In genomic region chr15:99628374-99629001, GRCh38 we compare ENCODE assay signal across 25 cellular contexts.
DNase-seq lines count a peak whose midpoint lies in the region; ATAC-seq, FAIRE-seq and TF ChIP-seq lines count a peak whose summit lies in the region.
"Had no signal": no experiment of that assay in that cellular context is flagged by ENCODE, and none has a peak within 500 bp of the region (broad histone marks: within the 10 kb centered on the region; RNA-seq: fewer than 3 reads in every experiment).

No MANE protein-coding gene starts in this region.

- peaks cover 45% of the 10 kb centered on the region for H3K4me1 Mint-ChIP-seq in GM23338
- peaks cover 58% of the 10 kb centered on the region for H3K4me1 Mint-ChIP-seq in WTC11
- peaks cover 49% of the 10 kb centered on the region for H3K4me1 Mint-ChIP-seq in progenitor cell of endocrine pancreas (ENCODE audit: low read depth)

- intact Hi-C loops in kidney (cut with DNase I): no loop called here

- ATAC-seq in GM23338: no peak
- ATAC-seq in WTC11: no peak
- no peak for ATAC-seq in GM18873 (IDR thresholded peaks at IDR 0.05; ENCODE audit: low FRiP score, unreplicated experiment)
- ATAC-seq: activated naive CD4-positive, alpha-beta T cell treated with anti-CD3 and anti-CD28 coated beads, Interleukin-2, amount 50 U/mL, for 72 hours; CD8-positive, alpha-beta T cell; naive thymus-derived CD8-positive, alpha-beta T cell; stimulated activated effector memory CD8-positive, alpha-beta T cell treated with anti-CD3 and anti-CD28 coated beads, Interleukin-12 subunit alpha, Interleukin-12 subunit beta, amount 100 ng/mL, for 72 hours had no signal

- H3K27me3 Mint-ChIP-seq in GM23338 (ENCODE audit: insufficient read depth, low read depth, poor library complexity) (peaks cover 4% of the 10 kb centered on the region), WTC11 (ENCODE audit: low read depth) (no peaks in the 10 kb centered on the region), progenitor cell of endocrine pancreas (no peaks in the 10 kb centered on the region)
- H3K27me3 Mint-ChIP-seq: activated CD4-positive, alpha-beta T cell treated with anti-CD3 and anti-CD28 coated beads, Interleukin-2, amount 10 ng/mL, durations not matched to agents 24 days and 14 days; central memory CD8-positive, alpha-beta T cell; naive thymus-derived CD8-positive, alpha-beta T cell had no signal

- CTCF ChIA-PET in WTC11 (lab: Charles Lee): no interaction called here

- H3K9me2 ChIP-seq in GM23338 (ENCODE audit: insufficient read depth): no peaks in the 10 kb centered on the region

- H3K4me3 ChIP-seq in GM23338 (no peak overlapping the region), kidney (ENCODE audit: low read length in 2 of 2) (no peak overlapping the region)
- H3K4me3 ChIP-seq: ascending aorta, skin epidermis, uterus had no signal

- H3K27ac ChIP-seq in GM23338 (ENCODE audit: low read depth) (peak overlapping the region; percentile 70; the same call in 1 of the 2 replicates), kidney (ENCODE audit: low read depth in 2 of 2, low read length in 2 of 2) (no peak overlapping the region)
- H3K27ac ChIP-seq: skin epidermis had no signal

- H3K4me2 ChIP-seq in GM23338: peak overlapping the region; percentile 23

- H3K4me3 Mint-ChIP-seq in GM23338 (no peak overlapping the region), WTC11 (0 out of 2 replicates have a peak overlapping the region, but pooled peaks have one; percentile 35), progenitor cell of endocrine pancreas (ENCODE audit: low read depth) (peak overlapping the region; percentile 35)
- H3K4me3 Mint-ChIP-seq: activated CD4-positive, alpha-beta T cell treated with anti-CD3 and anti-CD28 coated beads, Interleukin-2, amount 10 ng/mL, durations not matched to agents 24 days and 14 days; activated T-helper 1 cell treated with anti-CD3 and anti-CD28 coated beads, Interleukin-12 subunit alpha, Interleukin-12 subunit beta, Interleukin-2, Interleukin-4 antibody, amounts not matched to agents 30 ng/mL and 10 ng/mL and 1 ng/mL, durations not matched to agents 14 hours and 24 hours and 36 hours; CD8-positive, alpha-beta T cell; central memory CD8-positive, alpha-beta T cell; naive thymus-derived CD8-positive, alpha-beta T cell; stimulated activated effector memory CD8-positive, alpha-beta T cell treated with anti-CD3 and anti-CD28 coated beads, Interleukin-12 subunit alpha, Interleukin-12 subunit beta, amount 100 ng/mL, for 72 hours had no signal

- H3K27ac Mint-ChIP-seq in GM23338 (peak overlapping the region; percentile 34; the same call in 1 of the 2 replicates), WTC11 (peak overlapping the region; percentile 96), progenitor cell of endocrine pancreas (peak overlapping the region; percentile 95)
- H3K27ac Mint-ChIP-seq: activated CD4-positive, alpha-beta T cell treated with anti-CD3 and anti-CD28 coated beads, Interleukin-2, amount 10 ng/mL, durations not matched to agents 24 days and 14 days; activated T-helper 1 cell treated with anti-CD3 and anti-CD28 coated beads, Interleukin-12 subunit alpha, Interleukin-12 subunit beta, Interleukin-2, Interleukin-4 antibody, amounts not matched to agents 30 ng/mL and 10 ng/mL and 1 ng/mL, durations not matched to agents 14 hours and 24 hours and 36 hours; CD8-positive, alpha-beta T cell; stimulated activated effector memory CD8-positive, alpha-beta T cell treated with anti-CD3 and anti-CD28 coated beads, Interleukin-12 subunit alpha, Interleukin-12 subunit beta, amount 100 ng/mL, for 72 hours had no signal

- H3K79me2 ChIP-seq in GM23338 (replicated peaks; ENCODE audit: insufficient read depth): peaks cover 76% of the 10 kb centered on the region

- FAIRE-seq in kidney (lab: Jason Lieb, UNC): peak; percentile 83
- FAIRE-seq: HTR-8/SVneo, keratinocyte had no signal

- no peaks in the 10 kb centered on the region for H3F3A ChIP-seq in GM23338 (replicated peaks; ENCODE audit: low read depth)

- POLR2A ChIA-PET in WTC11 (lab: Charles Lee): no interaction called here

- no peak for TF ChIP-seq CTCF in GM23338 (conservative IDR thresholded peaks at IDR 0.05; ENCODE audit: low read depth in 2 of 2)
- TF ChIP-seq CTCF in WTC11 (IDR thresholded peaks at IDR 0.05): no peak
- no peak for TF ChIP-seq CTCF in kidney (IDR thresholded peaks at IDR 0.05; ENCODE audit: borderline replicate concordance, extremely low read depth, insufficient read depth)
- TF ChIP-seq CTCF in progenitor cell of endocrine pancreas (IDR thresholded peaks at IDR 0.05; ENCODE audit: unreplicated experiment): no peak

- no peak overlapping the region for H2AFZ ChIP-seq in GM23338

- DNase-seq in GM23338 (ENCODE audit: low spot score) (no peak), WTC11 (ENCODE audit: low spot score) (no peak), kidney (no peak), progenitor cell of endocrine pancreas (ENCODE audit: low spot score, unreplicated experiment) (no peak)
- DNase-seq in activated naive CD4-positive, alpha-beta T cell treated with Interleukin-2 at 50 U/mL for 16 hours: no peak
- DNase-seq in stimulated activated CD8-positive, alpha-beta memory T cell treated with anti-CD3 and anti-CD28 coated beads, Interleukin-4, amount 100 ng/mL, for 48 hours: no peak
- DNase-seq: activated CD4-positive, alpha-beta T cell treated with anti-CD3 and anti-CD28 coated beads, Interleukin-2, amount 10 ng/mL, durations not matched to agents 24 days and 14 days; CD8-positive, alpha-beta T cell; DMS79; hippocampal formation; naive thymus-derived CD8-positive, alpha-beta T cell; NCI-H1417 treated with DMSO at 0.1 percent for 48 hours; NCI-H510A treated with DMSO at 0.1 percent for 48 hours; posterior cingulate gyrus; stimulated activated CD4-positive, alpha-beta T cell treated with anti-CD3 and anti-CD28 coated beads, Interleukin-1b, Interleukin-23, amount 100 ng/mL, for 48 hours; uterus had no signal

- H3K4me1 ChIP-seq in GM23338 (ENCODE audit: insufficient read depth) (peaks cover 36% of the 10 kb centered on the region), kidney (ENCODE audit: control insufficient read depth in 1 of 2, insufficient read depth in 1 of 2, low read depth in 1 of 2, low read length in 2 of 2) (peaks cover 8 to 9% of the 10 kb centered on the region in 2 donors)

- no peak overlapping the region for H3K9ac ChIP-seq in kidney (ENCODE audit: low read length in 2 of 2)

- H3K9me3 Mint-ChIP-seq in GM23338 (peaks cover 20% of the 10 kb centered on the region), WTC11 (peaks cover 31% of the 10 kb centered on the region), progenitor cell of endocrine pancreas (ENCODE audit: low read depth) (peaks cover 35% of the 10 kb centered on the region)
- H3K9me3 Mint-ChIP-seq: central memory CD8-positive, alpha-beta T cell had no signal

- H3K36me3 ChIP-seq in GM23338 (ENCODE audit: insufficient read depth) (no peaks in the 10 kb centered on the region), kidney (ENCODE audit: control insufficient read depth in 1 of 2, insufficient read depth in 2 of 2, low read length in 2 of 2) (no peaks in the 10 kb centered on the region)
- H3K36me3 ChIP-seq: uterus had no signal

- H4K20me1 ChIP-seq in GM23338 (replicated peaks; ENCODE audit: insufficient read depth): no peaks in the 10 kb centered on the region

- H3K27me3 ChIP-seq in GM23338 (ENCODE audit: insufficient read depth): no peaks in the 10 kb centered on the region
- H3K27me3 ChIP-seq: ascending aorta, uterus had no signal

- H3K36me3 Mint-ChIP-seq in GM23338 (ENCODE audit: low read depth) (peaks cover 26% of the 10 kb centered on the region), WTC11 (peaks cover 28% of the 10 kb centered on the region), progenitor cell of endocrine pancreas (ENCODE audit: insufficient read depth) (peaks cover 34% of the 10 kb centered on the region)

- H3K9me3 ChIP-seq in kidney (ENCODE audit: control insufficient read depth in 1 of 2, low read length in 2 of 2): peaks cover 0 to 5% of the 10 kb centered on the region in 2 donors
- H3K9me3 ChIP-seq: uterus had no signal

TF ChIP-seq in GM23338, 12 proteins besides CTCF, POLR2A, EP300 and RAD21:
- TF ChIP-seq EZH2phosphoT487 (IDR thresholded peaks at IDR 0.05; ENCODE audit: unreplicated experiment): no peak
TF ChIP-seq in GM23338: peak in this region for 0.

TF ChIP-seq in WTC11, 78 proteins besides CTCF, POLR2A, EP300 and RAD21 (continues in another document):
- TF ChIP-seq, protein P1, sequence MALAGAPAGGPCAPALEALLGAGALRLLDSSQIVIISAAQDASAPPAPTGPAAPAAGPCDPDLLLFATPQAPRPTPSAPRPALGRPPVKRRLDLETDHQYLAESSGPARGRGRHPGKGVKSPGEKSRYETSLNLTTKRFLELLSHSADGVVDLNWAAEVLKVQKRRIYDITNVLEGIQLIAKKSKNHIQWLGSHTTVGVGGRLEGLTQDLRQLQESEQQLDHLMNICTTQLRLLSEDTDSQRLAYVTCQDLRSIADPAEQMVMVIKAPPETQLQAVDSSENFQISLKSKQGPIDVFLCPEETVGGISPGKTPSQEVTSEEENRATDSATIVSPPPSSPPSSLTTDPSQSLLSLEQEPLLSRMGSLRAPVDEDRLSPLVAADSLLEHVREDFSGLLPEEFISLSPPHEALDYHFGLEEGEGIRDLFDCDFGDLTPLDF (CRISPR knock-in tag; IDR thresholded peaks at IDR 0.05): no peak
- TF ChIP-seq FOXP4 (CRISPR knock-in tag; IDR thresholded peaks at IDR 0.05) (no peak), NFYB (CRISPR knock-in tag; conservative IDR thresholded peaks at IDR 0.05; ENCODE audit: low read depth) (no peak), FOXK1 (CRISPR knock-in tag; IDR thresholded peaks at IDR 0.05) (no peak), TEAD1 (CRISPR knock-in tag; IDR thresholded peaks at IDR 0.05) (no peak), ZNF263 (CRISPR knock-in tag; IDR thresholded peaks at IDR 0.05; ENCODE audit: low read depth) (no peak)

Comparison
In these comparisons a context has a peak if more than half of its experiments do, and no peak if none do; other contexts are left out.
1. H3K27ac Mint-ChIP-seq: peak in every context shown above with its lines; median percentile 96 in WTC11; 95 in progenitor cell of endocrine pancreas; 34 in GM23338.